25 cellular contexts compared by ENCODE assay signal in the genomic region with DNA sequence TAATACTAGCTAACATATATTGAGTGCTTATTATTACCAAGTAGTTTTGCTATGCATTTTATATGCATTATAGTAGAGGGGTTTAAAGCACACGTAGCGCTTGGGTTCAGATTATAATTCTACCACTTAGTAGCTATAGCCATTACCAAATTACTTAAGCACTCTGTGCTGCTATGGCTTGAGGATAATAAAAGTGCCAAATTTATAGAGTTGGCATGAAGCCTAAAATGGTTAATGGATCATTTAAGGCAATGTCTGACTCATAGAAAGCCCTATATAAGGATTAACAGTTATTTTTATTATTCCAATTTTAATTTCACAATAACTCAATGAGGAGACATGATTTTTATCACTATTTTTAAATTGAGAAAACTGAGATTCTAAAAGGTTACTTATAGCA.
"Had no signal": no experiment of that assay in that cellular context is flagged by ENCODE, and none has a peak within 500 bp of the region (broad histone marks: within the 10 kb centered on the region; RNA-seq: fewer than 3 reads in every experiment).

No MANE protein-coding gene starts in this region.

- H3K27ac Mint-ChIP-seq: activated naive CD8-positive, alpha-beta T cell treated with anti-CD3 and anti-CD28 coated beads, Interleukin-2, amount 10 ng/mL, durations not matched to agents 7 days and 5 days; dendritic cell treated with granulocyte-macrophage colony-stimulating factor and Interleukin-4, amounts not matched to agents 40 ng/mL and 50 ng/mL, for 4 days; mesothelial cell of epicardium; nephron; stimulated activated naive B cell treated with anti-CD40 and anti-IgM and Interleukin-4, amounts not matched to agents 10 μg/mL and 1 μg/mL and 100 μg/mL, for 72 hours had no signal

- H3K9me3 ChIP-seq: gastrocnemius medialis, sigmoid colon, spleen, thoracic aorta, upper lobe of left lung had no signal

- H3K27ac ChIP-seq: cardiac muscle cell, parathyroid adenoma, sigmoid colon, spleen, thoracic aorta, upper lobe of left lung, VCaP had no signal

- H3K27me3 Mint-ChIP-seq: dendritic cell treated with granulocyte-macrophage colony-stimulating factor and Interleukin-4, amounts not matched to agents 40 ng/mL and 50 ng/mL, for 4 days; stimulated activated naive B cell treated with anti-CD40 and anti-IgM and Interleukin-4, amounts not matched to agents 10 μg/mL and 1 μg/mL and 100 μg/mL, for 72 hours had no signal

- H3K27me3 ChIP-seq: cardiac muscle cell, gastrocnemius medialis, sigmoid colon, spleen, upper lobe of left lung had no signal

- DNase-seq: activated CD4-positive, alpha-beta T cell treated with anti-CD3 and anti-CD28 coated beads for 1 hour; activated CD4-positive, alpha-beta T cell treated with anti-CD3 and anti-CD28 coated beads, Interleukin-2, amount 50 U/mL, for 48 hours; activated naive CD4-positive, alpha-beta T cell; activated naive CD8-positive, alpha-beta T cell treated with anti-CD3 and anti-CD28 coated beads, Interleukin-2, amount 10 ng/mL, durations not matched to agents 7 days and 5 days; activated T-cell treated with anti-CD3 and anti-CD28 coated beads for 4 hours; amygdala; effector CD8-positive, alpha-beta T cell; gastrocnemius medialis; head of caudate nucleus; kidney; sigmoid colon; spleen; stimulated activated CD4-positive, alpha-beta T cell treated with anti-CD3 and anti-CD28 coated beads, Interleukin-4, amount 100 ng/mL, for 4 hours; stimulated activated naive B cell treated with anti-CD40 and anti-IgM and Interleukin-4, amounts not matched to agents 10 μg/mL and 1 μg/mL and 100 μg/mL, for 72 hours; upper lobe of left lung had no signal

- H3K4me3 ChIP-seq: cardiac muscle cell, gastrocnemius medialis, lung, sigmoid colon, spleen, thoracic aorta, upper lobe of left lung had no signal

- H3K36me3 ChIP-seq: cardiac muscle cell, gastrocnemius medialis, sigmoid colon, spleen, thoracic aorta, upper lobe of left lung had no signal

- ATAC-seq: esophagus mucosa; left lobe of liver; stimulated activated naive B cell treated with anti-CD40 and anti-IgM and Interleukin-4, amounts not matched to agents 10 μg/mL and 1 μg/mL and 100 μg/mL, for 72 hours had no signal

- H3K4me1 Mint-ChIP-seq: activated naive CD8-positive, alpha-beta T cell treated with anti-CD3 and anti-CD28 coated beads, Interleukin-2, amount 10 ng/mL, durations not matched to agents 7 days and 5 days; nephron; stimulated activated naive B cell treated with anti-CD40 and anti-IgM and Interleukin-4, amounts not matched to agents 10 μg/mL and 1 μg/mL and 100 μg/mL, for 72 hours had no signal

- H3K4me1 ChIP-seq: parathyroid adenoma, spleen, upper lobe of left lung had no signal

- H3K36me3 Mint-ChIP-seq: activated naive CD8-positive, alpha-beta T cell treated with anti-CD3 and anti-CD28 coated beads, Interleukin-2, amount 10 ng/mL, durations not matched to agents 7 days and 5 days; mesothelial cell of epicardium; stimulated activated naive B cell treated with anti-CD40 and anti-IgM and Interleukin-4, amounts not matched to agents 10 μg/mL and 1 μg/mL and 100 μg/mL, for 72 hours had no signal

- H3K9me3 Mint-ChIP-seq: activated naive CD8-positive, alpha-beta T cell treated with anti-CD3 and anti-CD28 coated beads, Interleukin-2, amount 10 ng/mL, durations not matched to agents 7 days and 5 days; dendritic cell treated with granulocyte-macrophage colony-stimulating factor and Interleukin-4, amounts not matched to agents 40 ng/mL and 50 ng/mL, for 4 days; nephron; stimulated activated naive B cell treated with anti-CD40 and anti-IgM and Interleukin-4, amounts not matched to agents 10 μg/mL and 1 μg/mL and 100 μg/mL, for 72 hours had no signal

- H3K4me3 Mint-ChIP-seq: activated naive CD8-positive, alpha-beta T cell treated with anti-CD3 and anti-CD28 coated beads, Interleukin-2, amount 10 ng/mL, durations not matched to agents 7 days and 5 days; dendritic cell treated with granulocyte-macrophage colony-stimulating factor and Interleukin-4, amounts not matched to agents 40 ng/mL and 50 ng/mL, for 4 days; mesothelial cell of epicardium; nephron; stimulated activated naive B cell treated with anti-CD40 and anti-IgM and Interleukin-4, amounts not matched to agents 10 μg/mL and 1 μg/mL and 100 μg/mL, for 72 hours had no signal
